In genomic region chr13:41050041-41050440, GRCh38 we compare ENCODE assay signal across 17 cellular contexts. TPM values are rescaled to one million over a fixed set of nuclear protein-coding genes. Genes with fewer than 3 reads are reported as not detected.
DNase-seq lines count a peak whose midpoint lies in the region; ATAC-seq and TF ChIP-seq lines count a peak whose summit lies in the region.
"Had no signal": no experiment of that assay in that cellular context is flagged by ENCODE, and none has a peak within 500 bp of the region (broad histone marks: within the 10 kb centered on the region; RNA-seq: fewer than 3 reads in every experiment).

No MANE protein-coding gene starts in this region.

- H3K36me3 ChIP-seq in BLaER1 treated with 17β-estradiol and CSF1 and Interleukin-3, amounts not matched to agents 10 nM and 100 nM: peaks cover 17 to 77% (median 63%) of the 10 kb centered on the region in 11 experiments
- H3K36me3 ChIP-seq in uterus: no peaks in the 10 kb centered on the region
- H3K36me3 ChIP-seq: adrenal gland, cardiac muscle cell had no signal

- no peaks in the 10 kb centered on the region for H3K27me3 ChIP-seq in BLaER1 treated with 17β-estradiol and CSF1 and Interleukin-3, amounts not matched to agents 10 nM and 100 nM
- H3K27me3 ChIP-seq in uterus: no peaks in the 10 kb centered on the region
- H3K27me3 ChIP-seq: adrenal gland, cardiac muscle cell, dorsolateral prefrontal cortex, testis had no signal

- H3K27ac Mint-ChIP-seq in T-helper 17 cell: peak overlapping the region; percentile 62
- H3K27ac Mint-ChIP-seq in progenitor cell of endocrine pancreas: no peak overlapping the region

- H3K9me3 Mint-ChIP-seq in progenitor cell of endocrine pancreas (ENCODE audit: low read depth): peaks cover 30% of the 10 kb centered on the region

- peak; percentile 24 for DNase-seq in GF-D8 (lab: John Stamatoyannopoulos, UW)
- no peak for DNase-seq in T-helper 17 cell
- DNase-seq in fibroblast of pulmonary artery (ENCODE audit: low read depth): peak; percentile 42
- DNase-seq in progenitor cell of endocrine pancreas (ENCODE audit: low spot score, unreplicated experiment): no peak
- no peak for DNase-seq in middle frontal gyrus (ENCODE audit: extremely low spot score, low spot score)
- no peak for DNase-seq in uterus
- DNase-seq: adrenal gland; DMS79; dorsolateral prefrontal cortex; left ventricle myocardium superior; NCI-H2029; NCI-H446 treated with DMSO at 0.1 percent for 48 hours; NK-92 treated with Interleukin-12 subunit alpha and Interleukin-12 subunit beta, amount 100 ng/mL, for 24 hours; occipital lobe; testis had no signal

- H3K4me1 ChIP-seq in BLaER1 treated with 17β-estradiol and CSF1 and Interleukin-3, amounts not matched to agents 10 nM and 100 nM: peaks cover 33 to 69% (median 61%) of the 10 kb centered on the region in 10 experiments
- H3K4me1 ChIP-seq in uterus: no peaks in the 10 kb centered on the region

- no peak overlapping the region for H3K4me3 Mint-ChIP-seq in T-helper 17 cell
- H3K4me3 Mint-ChIP-seq in progenitor cell of endocrine pancreas (ENCODE audit: low read depth): no peak overlapping the region

- H3K4me2 ChIP-seq in BLaER1 treated with 17β-estradiol and CSF1 and Interleukin-3, amounts not matched to agents 10 nM and 100 nM: peak overlapping the region in 7 of 11 experiments; percentile 2 to 98 (median 95); a peak in 13 of 22 replicates

- TF ChIP-seq POLR2A in uterus (IDR thresholded peaks at IDR 0.05): no peak

- H4K20me1 ChIP-seq in BLaER1 treated with 17β-estradiol and CSF1 and Interleukin-3, amounts not matched to agents 10 nM and 100 nM: peaks cover 0 to 60% (median 7%) of the 10 kb centered on the region in 11 experiments; a peak in 15 of 22 replicates

- H3K27me3 Mint-ChIP-seq in T-helper 17 cell: no peaks in the 10 kb centered on the region
- no peaks in the 10 kb centered on the region for H3K27me3 Mint-ChIP-seq in progenitor cell of endocrine pancreas

- H3K4me3 ChIP-seq in BLaER1 treated with 17β-estradiol and CSF1 and Interleukin-3, amounts not matched to agents 10 nM and 100 nM: peak overlapping the region in 2 of 10 experiments; percentile 3 to 8; a peak in 2 of 20 replicates
- H3K4me3 ChIP-seq in fibroblast of pulmonary artery (replicated peaks; ENCODE audit: low read depth, low read length): no peak overlapping the region
- H3K4me3 ChIP-seq in uterus: no peak overlapping the region
- H3K4me3 ChIP-seq: adrenal gland, cardiac muscle cell, dorsolateral prefrontal cortex, testis had no signal

- intact Hi-C loops in uterus (cut with DNase I; ENCODE audit: low total_unique reads): no loop called here

- H3K4me1 Mint-ChIP-seq in T-helper 17 cell (peaks cover 29% of the 10 kb centered on the region), progenitor cell of endocrine pancreas (ENCODE audit: low read depth) (peaks cover 9% of the 10 kb centered on the region)

- peak overlapping the region in 7 of 11 experiments; percentile 47 to 92 (median 63); a peak in 12 of 22 replicates for H3K27ac ChIP-seq in BLaER1 treated with 17β-estradiol and CSF1 and Interleukin-3, amounts not matched to agents 10 nM and 100 nM
- no peak overlapping the region for H3K27ac ChIP-seq in uterus
- H3K27ac ChIP-seq: adrenal gland, cardiac muscle cell, dorsolateral prefrontal cortex, testis had no signal

- peak overlapping the region in 1 of 11 experiments; percentile 45; a peak in 2 of 22 replicates for H3K9ac ChIP-seq in BLaER1 treated with 17β-estradiol and CSF1 and Interleukin-3, amounts not matched to agents 10 nM and 100 nM

- no peak for TF ChIP-seq CTCF in fibroblast of pulmonary artery (IDR thresholded peaks at IDR 0.05; ENCODE audit: low read length, missing control alignments)
- TF ChIP-seq CTCF in progenitor cell of endocrine pancreas (IDR thresholded peaks at IDR 0.05; ENCODE audit: unreplicated experiment): no peak
- no peak for TF ChIP-seq CTCF in uterus (IDR thresholded peaks at IDR 0.05)

- H3K36me3 Mint-ChIP-seq in T-helper 17 cell (ENCODE audit: low read depth): peaks cover 7% of the 10 kb centered on the region
- H3K36me3 Mint-ChIP-seq in progenitor cell of endocrine pancreas (ENCODE audit: insufficient read depth): peaks cover 58% of the 10 kb centered on the region

- no peak for ATAC-seq in T-helper 17 cell
- ATAC-seq: left ventricle myocardium superior had no signal

- H3K9me3 ChIP-seq in BLaER1 treated with 17β-estradiol and CSF1 and Interleukin-3, amounts not matched to agents 10 nM and 100 nM (replicated peaks in 1 of 11): peaks cover 20 to 65% (median 61%) of the 10 kb centered on the region in 11 experiments; a peak in 21 of 22 replicates
- H3K9me3 ChIP-seq in T-helper 17 cell (ENCODE audit: control insufficient read depth, low read length, poor library complexity, severe bottlenecking): no peaks in the 10 kb centered on the region
- no peaks in the 10 kb centered on the region for H3K9me3 ChIP-seq in uterus
- H3K9me3 ChIP-seq: adrenal gland, testis had no signal

RNA-seq across cellular contexts. Expression of gene WBP4, which starts 11.3 kb away (rescaled TPM):
- total RNA-seq in T-helper 17 cell (1 to 10 TPM; 4.4 to 5.3 TPM), progenitor cell of endocrine pancreas (11.0 and 12.1 TPM in 2 replicates), uterus (10 to 100 TPM in 3 of 4 donors, 1 to 10 TPM in 1; 8.8 to 16.2 (median 14.2) TPM)

RNA-seq across cellular contexts. Expression of gene ELF1, which starts 30.9 kb away (rescaled TPM):
- 100 to 1,000 TPM; 197 to 232 TPM for total RNA-seq in T-helper 17 cell
- total RNA-seq in progenitor cell of endocrine pancreas: 87.7 and 89.7 TPM in 2 replicates
- 10 to 100 TPM; 61.5 to 96.1 (median 74.1) TPM for total RNA-seq in uterus

Comparison
In these comparisons a context has a peak if more than half of its experiments do, and no peak if none do; other contexts are left out.
1. H3K27ac ChIP-seq: peak in BLaER1 treated with 17β-estradiol and CSF1 and Interleukin-3, amounts not matched to agents 10 nM and 100 nM (7 of 11); none in uterus (0 of 2).
2. DNase-seq: peak in GF-D8 (single experiment) and fibroblast of pulmonary artery (single experiment); none in T-helper 17 cell (0 of 3), progenitor cell of endocrine pancreas (single experiment), middle frontal gyrus (single experiment) and uterus (0 of 2).